In the genomic region with DNA sequence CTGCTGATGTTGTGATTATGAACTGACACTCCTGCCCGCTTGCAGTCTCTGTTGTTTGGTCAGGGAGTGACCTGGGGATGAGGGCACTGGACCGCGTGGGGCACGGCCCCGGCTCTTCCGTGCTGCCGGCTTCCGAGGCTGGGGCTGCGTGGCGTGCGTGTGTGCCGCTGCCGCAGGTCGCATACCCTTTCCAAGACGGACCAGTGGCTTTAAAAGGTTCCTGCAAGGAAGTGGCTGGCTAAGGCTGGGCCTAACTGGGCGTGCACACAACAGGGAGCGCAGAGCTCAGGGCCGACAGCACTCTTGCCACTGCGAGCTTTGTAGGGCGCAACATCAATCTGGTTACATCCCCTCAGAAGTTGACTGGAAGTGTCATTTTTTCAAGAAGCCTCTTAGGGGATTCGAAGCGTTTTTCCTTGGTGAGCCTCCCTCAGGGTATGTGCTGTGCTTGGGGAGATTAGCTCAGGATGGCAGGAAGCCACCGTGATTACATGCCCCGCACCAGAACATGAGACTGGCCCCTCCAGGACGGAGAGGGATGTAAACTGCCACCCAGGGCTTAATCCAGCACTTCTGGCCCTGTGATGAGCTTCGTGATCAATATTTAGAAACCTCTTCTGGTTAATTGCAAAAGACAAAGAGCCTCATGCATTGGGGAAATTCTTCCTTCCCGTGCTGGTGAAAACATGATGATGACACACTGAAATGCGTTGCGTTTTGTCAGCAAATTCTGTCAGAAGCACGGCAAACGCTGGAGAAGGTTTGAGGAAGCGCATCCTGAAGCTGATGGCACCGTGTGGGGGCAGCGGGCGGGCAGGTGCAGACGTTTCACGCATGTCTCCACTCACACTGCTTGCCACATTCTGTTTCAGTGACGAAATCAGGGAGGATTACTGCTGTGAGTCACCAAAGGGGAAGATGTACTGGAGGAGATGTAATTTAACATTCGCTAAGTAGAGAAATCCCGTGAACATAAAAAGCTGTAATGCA, we compare ENCODE assay signal across 1 cellular context.
TF ChIP-seq lines count a peak whose summit lies in the region.

No MANE protein-coding gene starts in this region.

TF ChIP-seq in GM23338, 12 proteins besides CTCF, POLR2A, EP300 and RAD21 (continued from another document):
- TF ChIP-seq, protein P1, sequence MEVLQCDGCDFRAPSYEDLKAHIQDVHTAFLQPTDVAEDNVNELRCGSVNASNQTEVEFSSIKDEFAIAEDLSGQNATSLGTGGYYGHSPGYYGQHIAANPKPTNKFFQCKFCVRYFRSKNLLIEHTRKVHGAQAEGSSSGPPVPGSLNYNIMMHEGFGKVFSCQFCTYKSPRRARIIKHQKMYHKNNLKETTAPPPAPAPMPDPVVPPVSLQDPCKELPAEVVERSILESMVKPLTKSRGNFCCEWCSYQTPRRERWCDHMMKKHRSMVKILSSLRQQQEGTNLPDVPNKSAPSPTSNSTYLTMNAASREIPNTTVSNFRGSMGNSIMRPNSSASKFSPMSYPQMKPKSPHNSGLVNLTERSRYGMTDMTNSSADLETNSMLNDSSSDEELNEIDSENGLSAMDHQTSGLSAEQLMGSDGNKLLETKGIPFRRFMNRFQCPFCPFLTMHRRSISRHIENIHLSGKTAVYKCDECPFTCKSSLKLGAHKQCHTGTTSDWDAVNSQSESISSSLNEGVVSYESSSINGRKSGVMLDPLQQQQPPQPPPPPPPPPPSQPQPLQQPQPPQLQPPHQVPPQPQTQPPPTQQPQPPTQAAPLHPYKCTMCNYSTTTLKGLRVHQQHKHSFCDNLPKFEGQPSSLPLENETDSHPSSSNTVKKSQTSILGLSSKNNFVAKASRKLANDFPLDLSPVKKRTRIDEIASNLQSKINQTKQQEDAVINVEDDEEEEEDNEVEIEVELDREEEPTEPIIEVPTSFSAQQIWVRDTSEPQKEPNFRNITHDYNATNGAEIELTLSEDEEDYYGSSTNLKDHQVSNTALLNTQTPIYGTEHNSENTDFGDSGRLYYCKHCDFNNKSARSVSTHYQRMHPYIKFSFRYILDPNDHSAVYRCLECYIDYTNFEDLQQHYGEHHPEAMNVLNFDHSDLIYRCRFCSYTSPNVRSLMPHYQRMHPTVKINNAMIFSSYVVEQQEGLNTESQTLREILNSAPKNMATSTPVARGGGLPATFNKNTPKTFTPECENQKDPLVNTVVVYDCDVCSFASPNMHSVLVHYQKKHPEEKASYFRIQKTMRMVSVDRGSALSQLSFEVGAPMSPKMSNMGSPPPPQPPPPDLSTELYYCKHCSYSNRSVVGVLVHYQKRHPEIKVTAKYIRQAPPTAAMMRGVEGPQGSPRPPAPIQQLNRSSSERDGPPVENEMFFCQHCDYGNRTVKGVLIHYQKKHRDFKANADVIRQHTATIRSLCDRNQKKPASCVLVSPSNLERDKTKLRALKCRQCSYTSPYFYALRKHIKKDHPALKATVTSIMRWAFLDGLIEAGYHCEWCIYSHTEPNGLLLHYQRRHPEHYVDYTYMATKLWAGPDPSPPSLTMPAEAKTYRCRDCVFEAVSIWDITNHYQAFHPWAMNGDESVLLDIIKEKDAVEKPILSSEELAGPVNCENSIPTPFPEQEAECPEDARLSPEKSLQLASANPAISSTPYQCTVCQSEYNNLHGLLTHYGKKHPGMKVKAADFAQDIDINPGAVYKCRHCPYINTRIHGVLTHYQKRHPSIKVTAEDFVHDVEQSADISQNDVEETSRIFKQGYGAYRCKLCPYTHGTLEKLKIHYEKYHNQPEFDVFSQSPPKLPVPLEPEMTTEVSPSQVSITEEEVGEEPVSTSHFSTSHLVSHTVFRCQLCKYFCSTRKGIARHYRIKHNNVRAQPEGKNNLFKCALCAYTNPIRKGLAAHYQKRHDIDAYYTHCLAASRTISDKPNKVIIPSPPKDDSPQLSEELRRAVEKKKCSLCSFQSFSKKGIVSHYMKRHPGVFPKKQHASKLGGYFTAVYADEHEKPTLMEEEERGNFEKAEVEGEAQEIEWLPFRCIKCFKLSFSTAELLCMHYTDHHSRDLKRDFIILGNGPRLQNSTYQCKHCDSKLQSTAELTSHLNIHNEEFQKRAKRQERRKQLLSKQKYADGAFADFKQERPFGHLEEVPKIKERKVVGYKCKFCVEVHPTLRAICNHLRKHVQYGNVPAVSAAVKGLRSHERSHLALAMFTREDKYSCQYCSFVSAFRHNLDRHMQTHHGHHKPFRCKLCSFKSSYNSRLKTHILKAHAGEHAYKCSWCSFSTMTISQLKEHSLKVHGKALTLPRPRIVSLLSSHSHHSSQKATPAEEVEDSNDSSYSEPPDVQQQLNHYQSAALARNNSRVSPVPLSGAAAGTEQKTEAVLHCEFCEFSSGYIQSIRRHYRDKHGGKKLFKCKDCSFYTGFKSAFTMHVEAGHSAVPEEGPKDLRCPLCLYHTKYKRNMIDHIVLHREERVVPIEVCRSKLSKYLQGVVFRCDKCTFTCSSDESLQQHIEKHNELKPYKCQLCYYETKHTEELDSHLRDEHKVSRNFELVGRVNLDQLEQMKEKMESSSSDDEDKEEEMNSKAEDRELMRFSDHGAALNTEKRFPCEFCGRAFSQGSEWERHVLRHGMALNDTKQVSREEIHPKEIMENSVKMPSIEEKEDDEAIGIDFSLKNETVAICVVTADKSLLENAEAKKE (CRISPR knock-in tag; IDR thresholded peaks at IDR 0.05), result no peak
- TF ChIP-seq EZH2phosphoT487 (IDR thresholded peaks at IDR 0.05; ENCODE audit: unreplicated experiment) (no peak), EZH2 (IDR thresholded peaks at IDR 0.05; ENCODE audit: low read depth, unreplicated experiment) (no peak), NANOG (IDR thresholded peaks at IDR 0.05; ENCODE audit: borderline replicate concordance) (no peak), STAT1 (IDR thresholded peaks at IDR 0.05; ENCODE audit: unreplicated experiment) (no peak)
- TF ChIP-seq, protein P2, sequence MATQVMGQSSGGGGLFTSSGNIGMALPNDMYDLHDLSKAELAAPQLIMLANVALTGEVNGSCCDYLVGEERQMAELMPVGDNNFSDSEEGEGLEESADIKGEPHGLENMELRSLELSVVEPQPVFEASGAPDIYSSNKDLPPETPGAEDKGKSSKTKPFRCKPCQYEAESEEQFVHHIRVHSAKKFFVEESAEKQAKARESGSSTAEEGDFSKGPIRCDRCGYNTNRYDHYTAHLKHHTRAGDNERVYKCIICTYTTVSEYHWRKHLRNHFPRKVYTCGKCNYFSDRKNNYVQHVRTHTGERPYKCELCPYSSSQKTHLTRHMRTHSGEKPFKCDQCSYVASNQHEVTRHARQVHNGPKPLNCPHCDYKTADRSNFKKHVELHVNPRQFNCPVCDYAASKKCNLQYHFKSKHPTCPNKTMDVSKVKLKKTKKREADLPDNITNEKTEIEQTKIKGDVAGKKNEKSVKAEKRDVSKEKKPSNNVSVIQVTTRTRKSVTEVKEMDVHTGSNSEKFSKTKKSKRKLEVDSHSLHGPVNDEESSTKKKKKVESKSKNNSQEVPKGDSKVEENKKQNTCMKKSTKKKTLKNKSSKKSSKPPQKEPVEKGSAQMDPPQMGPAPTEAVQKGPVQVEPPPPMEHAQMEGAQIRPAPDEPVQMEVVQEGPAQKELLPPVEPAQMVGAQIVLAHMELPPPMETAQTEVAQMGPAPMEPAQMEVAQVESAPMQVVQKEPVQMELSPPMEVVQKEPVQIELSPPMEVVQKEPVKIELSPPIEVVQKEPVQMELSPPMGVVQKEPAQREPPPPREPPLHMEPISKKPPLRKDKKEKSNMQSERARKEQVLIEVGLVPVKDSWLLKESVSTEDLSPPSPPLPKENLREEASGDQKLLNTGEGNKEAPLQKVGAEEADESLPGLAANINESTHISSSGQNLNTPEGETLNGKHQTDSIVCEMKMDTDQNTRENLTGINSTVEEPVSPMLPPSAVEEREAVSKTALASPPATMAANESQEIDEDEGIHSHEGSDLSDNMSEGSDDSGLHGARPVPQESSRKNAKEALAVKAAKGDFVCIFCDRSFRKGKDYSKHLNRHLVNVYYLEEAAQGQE (IDR thresholded peaks at IDR 0.05; ENCODE audit: unreplicated experiment), result no peak
TF ChIP-seq in GM23338: peak in this region for 0.
